In the genomic region with DNA sequence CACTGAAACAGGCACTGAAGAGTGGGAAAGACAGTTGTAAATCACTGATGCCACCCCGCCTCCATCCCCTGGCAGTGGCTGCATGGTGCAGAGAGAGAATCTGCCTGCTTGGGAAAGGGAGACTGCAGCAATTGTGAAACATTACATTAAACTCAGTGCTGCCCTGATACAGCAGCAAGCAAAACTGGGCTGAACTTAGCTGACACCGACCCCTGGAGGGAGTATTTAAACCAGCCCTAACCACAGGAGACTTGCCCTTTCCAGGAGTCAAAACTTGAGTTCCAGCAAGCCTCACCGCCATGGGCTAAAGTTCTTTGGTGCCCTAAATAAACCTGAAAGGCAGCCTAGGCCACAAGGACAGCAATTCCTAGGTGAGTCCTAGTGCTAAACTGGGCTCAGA, we compare ENCODE assay signal across 16 cellular contexts.
DNase-seq lines count a peak whose midpoint lies in the region; FAIRE-seq and TF ChIP-seq lines count a peak whose summit lies in the region.
"Had no signal": no experiment of that assay in that cellular context is flagged by ENCODE, and none has a peak within 500 bp of the region (broad histone marks: within the 10 kb centered on the region; RNA-seq: fewer than 3 reads in every experiment).

No MANE protein-coding gene starts in this region.

- H2BK120ac ChIP-seq in H9 (ENCODE audit: low read depth, low read length, poor library complexity, severe bottlenecking) (no peak overlapping the region), H1 (replicated peaks; ENCODE audit: low read depth, low read length) (no peak overlapping the region)

- H4K91ac ChIP-seq in H9 (ENCODE audit: insufficient read length, low read depth, low read length): no peak overlapping the region
- H4K91ac ChIP-seq in H1 (replicated peaks; ENCODE audit: insufficient read length, low read length): no peak overlapping the region

- DNase-seq in H9: no peak
- no peak for DNase-seq in H1 (ENCODE audit: low read depth in 1 of 2, low spot score in 2 of 2)
- DNase-seq in left kidney (ENCODE audit: low read depth, low spot score): peak; percentile 31
- no peak for DNase-seq in type B pancreatic cell (ENCODE audit: extremely low spot score, unreplicated experiment)
- DNase-seq in chondrocyte (ENCODE audit: low spot score): no peak
- no peak for DNase-seq in epidermal melanocyte (ENCODE audit: insufficient read length, low spot score)
- DNase-seq: C1 segment of cervical spinal cord; Calu3; CD4-positive, alpha-beta memory T cell; COR-L47; DMS53; DMS79 treated with DMSO at 0.1 percent for 48 hours; HFFc6 had no signal

- no peak for TF ChIP-seq POLR2A in H1 (IDR thresholded peaks at IDR 0.05; ENCODE audit: control extremely low read depth in 1 of 2, low read depth in 2 of 2, low read length in 2 of 2)

- no peak overlapping the region for H3K27ac ChIP-seq in H9 (ENCODE audit: insufficient read length, low read depth, low read length)
- no peak overlapping the region for H3K27ac ChIP-seq in H1 (ENCODE audit: low read depth, low read length)

- H4K20me1 ChIP-seq in H9 (ENCODE audit: control insufficient read depth, insufficient read depth, insufficient read length) (no peaks in the 10 kb centered on the region), H1 (replicated peaks in 1 of 2; ENCODE audit: control insufficient read depth in 1 of 2, insufficient read depth in 2 of 2, low read length in 2 of 2) (no peaks in the 10 kb centered on the region)

- H3K4me3 ChIP-seq in H1 (ENCODE audit: extremely low read depth in 1 of 4, insufficient read depth in 2 of 4, low read depth in 3 of 4, low read length in 4 of 4): no peak overlapping the region
- H3K4me3 ChIP-seq: HAP-1 had no signal

- H3K9me3 ChIP-seq in H9 (ENCODE audit: control insufficient read depth, low read depth, low read length): no peaks in the 10 kb centered on the region
- no peaks in the 10 kb centered on the region for H3K9me3 ChIP-seq in H1 (ENCODE audit: insufficient read depth in 2 of 2, low read depth in 1 of 2, low read length in 1 of 2)
- H3K9me3 ChIP-seq: HAP-1 had no signal

- H4K5ac ChIP-seq in H9 (ENCODE audit: insufficient read length, low read depth, low read length) (no peak overlapping the region), H1 (ENCODE audit: insufficient read length, low read depth, low read length) (no peak overlapping the region)

- no peak overlapping the region for H3T11ph ChIP-seq in H9 (ENCODE audit: low read length)

- H3K4me1 ChIP-seq in H9 (ENCODE audit: insufficient read depth, low read length): no peaks in the 10 kb centered on the region
- no peaks in the 10 kb centered on the region for H3K4me1 ChIP-seq in H1 (replicated peaks in 1 of 4; ENCODE audit: control insufficient read depth in 3 of 4, insufficient read depth in 4 of 4, low read length in 3 of 4)
- H3K4me1 ChIP-seq: HAP-1 had no signal

- no peak overlapping the region for H3K4ac ChIP-seq in H9 (ENCODE audit: low read depth, low read length)
- no peak overlapping the region for H3K4ac ChIP-seq in H1 (replicated peaks; ENCODE audit: insufficient read length, low read depth, low read length)

- H2BK20ac ChIP-seq in H9 (ENCODE audit: low read depth, low read length, poor library complexity, severe bottlenecking) (no peak overlapping the region), H1 (ENCODE audit: low read length) (no peak overlapping the region)

- H2BK12ac ChIP-seq in H9 (ENCODE audit: insufficient read length, low read depth, low read length): no peak overlapping the region
- H2BK12ac ChIP-seq in H1 (ENCODE audit: low read depth, low read length): no peak overlapping the region

- peak; percentile 15; the same call in 1 of the 3 replicates for TF ChIP-seq CTCF in H9 (conservative IDR thresholded peaks at IDR 0.05)
- peak in 2 of 3 experiments; percentile 13 to 26; a peak in 1 of 4 replicates for TF ChIP-seq CTCF in H1 (IDR thresholded peaks at IDR 0.05; ENCODE audit: control extremely low read depth in 1 of 3, insufficient read depth in 1 of 3, low read depth in 1 of 3, low read length in 3 of 3)
- no peak for TF ChIP-seq CTCF in type B pancreatic cell (conservative IDR thresholded peaks at IDR 0.05)
- TF ChIP-seq CTCF in chondrocyte (IDR thresholded peaks at IDR 0.05): no peak

- no peak for FAIRE-seq in H1 (lab: Jason Lieb, UNC)
- FAIRE-seq: G401.6, GM12892 had no signal

- no peak overlapping the region for H3K56ac ChIP-seq in H9 (ENCODE audit: insufficient read length, low read depth, low read length)
- H3K56ac ChIP-seq in H1 (replicated peaks; ENCODE audit: insufficient read length, low read depth, low read length): no peak overlapping the region

- no peaks in the 10 kb centered on the region for H3K27me3 ChIP-seq in H9 (ENCODE audit: insufficient read depth, low read length)
- H3K27me3 ChIP-seq in H1 (replicated peaks in 1 of 4; ENCODE audit: control insufficient read depth in 3 of 4, extremely low read depth in 1 of 4, insufficient read depth in 3 of 4, low read length in 3 of 4): no peaks in the 10 kb centered on the region

- H3K79me1 ChIP-seq in H9 (ENCODE audit: insufficient read depth, low read depth, low read length, poor library complexity, severe bottlenecking) (no peaks in the 10 kb centered on the region), H1 (ENCODE audit: low read depth, low read length) (no peaks in the 10 kb centered on the region)

- no peak overlapping the region for H2BK15ac ChIP-seq in H9 (ENCODE audit: low read depth, low read length)
- no peak overlapping the region for H2BK15ac ChIP-seq in H1 (ENCODE audit: low read length)

- no CpG with 5 or more reads among the region's 3 CpGs for WGBS in H9 (ENCODE audit: extremely low coverage, insufficient read length, low lambda C conversion rate)
- 15% methylated on average over 3 of the region's 3 CpGs; no CpG with 5 or more reads in 1 of the 2 experiments for WGBS in H1 (ENCODE audit: extremely low coverage in 1 of 2, insufficient coverage in 1 of 2, insufficient read length in 1 of 2, insufficient replicate concordance in 2 of 2, low coverage in 1 of 2, low lambda C conversion rate in 2 of 2, missing lambda C conversion rate in 1 of 2), 2 experiments

- H4K8ac ChIP-seq in H9 (replicated peaks; ENCODE audit: insufficient read length, low read depth, low read length): no peak overlapping the region
- H4K8ac ChIP-seq in H1 (ENCODE audit: extremely low read depth, insufficient read depth, low read length): no peak overlapping the region

- H3K23me2 ChIP-seq in H9 (ENCODE audit: insufficient read length, low read depth, low read length, poor library complexity, severe bottlenecking) (no peaks in the 10 kb centered on the region), H1 (ENCODE audit: low read depth, low read length) (no peaks in the 10 kb centered on the region)

- POLR2A ChIA-PET in H1 (lab: Charles Lee; ENCODE audit: partially characterized antibody): no interaction called here

- H3K4me3 Mint-ChIP-seq in H9: no peak overlapping the region
- H3K4me3 Mint-ChIP-seq in type B pancreatic cell: no peak overlapping the region
- H3K4me3 Mint-ChIP-seq in chondrocyte (ENCODE audit: unreplicated experiment): no peak overlapping the region
- H3K4me3 Mint-ChIP-seq: CD4-positive, alpha-beta memory T cell; HFFc6 had no signal

- H2AK5ac ChIP-seq in H9 (ENCODE audit: insufficient read length, low read length) (no peak overlapping the region), H1 (ENCODE audit: low read depth, low read length) (no peak overlapping the region)

- H3K36me3 ChIP-seq in H1 (ENCODE audit: control insufficient read depth in 2 of 4, insufficient read depth in 4 of 4, low read length in 3 of 4): no peaks in the 10 kb centered on the region
- H3K36me3 ChIP-seq: HAP-1 had no signal

- H3K36me3 Mint-ChIP-seq in H9 (ENCODE audit: insufficient read depth in 1 of 3, low read depth in 3 of 3): no peaks in the 10 kb centered on the region
- H3K36me3 Mint-ChIP-seq in type B pancreatic cell: no peaks in the 10 kb centered on the region
- H3K36me3 Mint-ChIP-seq in chondrocyte (ENCODE audit: low read depth): no peaks in the 10 kb centered on the region
- H3K36me3 Mint-ChIP-seq: CD4-positive, alpha-beta memory T cell had no signal

- H2AFZ ChIP-seq in H9 (ENCODE audit: low read length): no peak overlapping the region
- no peak overlapping the region for H2AFZ ChIP-seq in H1 (ENCODE audit: low read length)

- no peak for TF ChIP-seq EP300 in H1 (IDR thresholded peaks at IDR 0.05; ENCODE audit: borderline replicate concordance in 1 of 2, low read depth in 2 of 2, low read length in 2 of 2)

- no peak overlapping the region for H3K4me2 ChIP-seq in H9 (ENCODE audit: insufficient read depth, insufficient read length, low read length)
- no peak overlapping the region for H3K4me2 ChIP-seq in H1 (ENCODE audit: insufficient read depth in 1 of 2, low read depth in 2 of 2, low read length in 2 of 2)

- H3K14ac ChIP-seq in H9 (ENCODE audit: insufficient read depth, low read length): no peak overlapping the region
- no peak overlapping the region for H3K14ac ChIP-seq in H1 (ENCODE audit: insufficient read length)

- H3K27ac Mint-ChIP-seq in H9 (no peak overlapping the region), type B pancreatic cell (no peak overlapping the region), chondrocyte (ENCODE audit: unreplicated experiment) (no peak overlapping the region)
- H3K27ac Mint-ChIP-seq: CD4-positive, alpha-beta memory T cell; HFFc6 had no signal

- H3K27me3 Mint-ChIP-seq in H9 (ENCODE audit: low read depth): no peaks in the 10 kb centered on the region
- H3K27me3 Mint-ChIP-seq in type B pancreatic cell: peaks cover 4% of the 10 kb centered on the region
- H3K27me3 Mint-ChIP-seq in chondrocyte (ENCODE audit: low read depth): peaks cover 9% of the 10 kb centered on the region

- H3K18ac ChIP-seq in H9 (ENCODE audit: insufficient read length, low read depth, low read length): no peak overlapping the region
- no peak overlapping the region for H3K18ac ChIP-seq in H1 (ENCODE audit: extremely low read depth, low read length)

- CTCF ChIA-PET in H1 (lab: Charles Lee; ENCODE audit: partially characterized antibody): interaction anchor here (0.6 to 1.3 kb wide), 5 partner anchors 9 to 903 kb away, joined by 3 to 5 read pairs (median 3); no protein-coding TSS in a partner anchor

- H3K9ac ChIP-seq in H9 (ENCODE audit: extremely low read depth, insufficient read length, low read length) (no peak overlapping the region), H1 (replicated peaks in 1 of 4; ENCODE audit: extremely low read depth in 1 of 4, low read depth in 3 of 4, low read length in 3 of 4) (no peak overlapping the region)

- peak; percentile 36 to 50 for TF ChIP-seq RAD21 in H1 (IDR thresholded peaks at IDR 0.05 in 1 of 2, conservative IDR thresholded peaks at IDR 0.05 in 1 of 2; ENCODE audit: low read depth in 2 of 2, low read length in 2 of 2)

- H2BK5ac ChIP-seq in H9 (ENCODE audit: insufficient read length, low read length) (no peak overlapping the region), H1 (ENCODE audit: low read depth, low read length) (no peak overlapping the region)

- H3K9me3 Mint-ChIP-seq in H9 (peaks cover 2 to 4% of the 10 kb centered on the region in 2 experiments; a peak in 2 of 5 replicates), type B pancreatic cell (no peaks in the 10 kb centered on the region), chondrocyte (ENCODE audit: low read depth) (peaks cover 3% of the 10 kb centered on the region)
- H3K9me3 Mint-ChIP-seq: HFFc6 had no signal

- H3K4me1 Mint-ChIP-seq in H9: peaks cover 6 to 10% of the 10 kb centered on the region in 2 experiments
- no peaks in the 10 kb centered on the region for H3K4me1 Mint-ChIP-seq in type B pancreatic cell (ENCODE audit: unreplicated experiment)
- H3K4me1 Mint-ChIP-seq in chondrocyte (ENCODE audit: low read depth): no peaks in the 10 kb centered on the region

- H3K79me2 ChIP-seq in H9 (ENCODE audit: insufficient read depth, low read length) (no peaks in the 10 kb centered on the region), H1 (ENCODE audit: control insufficient read depth in 1 of 2, insufficient read depth in 2 of 2, low read length in 2 of 2) (no peaks in the 10 kb centered on the region)

- H3K23ac ChIP-seq in H9 (ENCODE audit: insufficient read length, low read depth, low read length) (no peak overlapping the region), H1 (ENCODE audit: insufficient read length) (no peak overlapping the region)

Comparison
In these comparisons a context has a peak if more than half of its experiments do, and no peak if none do; other contexts are left out.
1. CTCF ChIP-seq: peak in H9 (single experiment) and H1 (2 of 3); none in type B pancreatic cell (single experiment) and chondrocyte (single experiment).